In the genomic region with DNA sequence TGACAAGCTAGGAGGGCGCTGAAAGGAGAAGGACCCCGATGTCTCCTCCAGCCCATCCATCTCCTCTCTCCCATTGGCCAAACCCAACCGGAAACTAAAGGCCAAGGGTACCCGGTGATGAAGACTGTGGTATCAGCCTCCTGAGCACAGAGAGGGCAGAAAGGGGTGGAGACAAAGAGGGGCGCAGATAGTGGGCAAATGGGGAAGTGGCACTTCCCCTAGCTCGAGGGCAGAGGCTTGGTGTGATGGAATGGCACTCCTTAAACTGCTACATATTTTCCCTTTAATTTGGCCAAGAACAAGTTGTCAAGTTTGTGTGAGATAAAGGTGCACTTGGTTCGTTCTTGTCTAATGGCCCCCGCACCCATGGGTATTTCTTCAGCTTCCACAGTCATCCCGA, we compare ENCODE assay signal across 19 cellular contexts.
"Had no signal": no experiment of that assay in that cellular context is flagged by ENCODE, and none has a peak within 500 bp of the region (broad histone marks: within the 10 kb centered on the region; RNA-seq: fewer than 3 reads in every experiment).

No MANE protein-coding gene starts in this region.

- H3K9ac ChIP-seq: neural progenitor cell, parathyroid adenoma had no signal

- H3K4me3 ChIP-seq: adrenal gland, left ventricle myocardium inferior, neural progenitor cell, stomach, thoracic aorta had no signal

- H2AFZ ChIP-seq: neural progenitor cell, parathyroid adenoma had no signal

- H3K9me3 ChIP-seq: adrenal gland, left ventricle myocardium inferior, stomach, thoracic aorta had no signal

- H3K27me3 Mint-ChIP-seq: activated CD4-positive, alpha-beta memory T cell treated with anti-CD3 and anti-CD28 coated beads, Interleukin-2, amount 10 ng/mL, durations not matched to agents 7 days and 5 days; effector memory CD8-positive, alpha-beta T cell had no signal

- H3K4me1 Mint-ChIP-seq: neural progenitor cell had no signal

- H3K4me1 ChIP-seq: adrenal gland, left ventricle myocardium inferior, neural progenitor cell, parathyroid adenoma had no signal

- H3K27me3 ChIP-seq: adrenal gland, neural progenitor cell, stomach had no signal

- H3K36me3 ChIP-seq: neural progenitor cell had no signal

- H3K27ac ChIP-seq: adrenal gland, epithelial cell of prostate, left ventricle myocardium inferior, neural progenitor cell, parathyroid adenoma, stomach, thoracic aorta had no signal

- H3K4me3 Mint-ChIP-seq: activated CD4-positive, alpha-beta memory T cell treated with anti-CD3 and anti-CD28 coated beads, Interleukin-2, amount 10 ng/mL, durations not matched to agents 7 days and 5 days; effector memory CD8-positive, alpha-beta T cell; neural progenitor cell had no signal

- DNase-seq: activated CD4-positive, alpha-beta memory T cell treated with anti-CD3 and anti-CD28 coated beads, Interleukin-2, amount 10 ng/mL, durations not matched to agents 7 days and 5 days; activated CD4-positive, alpha-beta T cell treated with anti-CD3 and anti-CD28 coated beads for 1 hour; activated naive CD4-positive, alpha-beta T cell; adrenal gland; caudate nucleus; cortex of kidney; effector memory CD8-positive, alpha-beta T cell; kidney; left ventricle myocardium inferior; mesendoderm; retina; stimulated activated CD4-positive, alpha-beta T cell treated with anti-CD3 and anti-CD28 coated beads, Interleukin-15, amount 100 ng/mL, for 24 hours; stimulated activated CD4-positive, alpha-beta T cell treated with anti-CD3 and anti-CD28 coated beads, Interleukin-4, amount 100 ng/mL, for 24 hours; stomach; T-helper 2 cell had no signal

- ATAC-seq: effector memory CD8-positive, alpha-beta T cell had no signal

- H3K4me2 ChIP-seq: neural progenitor cell had no signal

- H3K9me3 Mint-ChIP-seq: activated CD4-positive, alpha-beta memory T cell treated with anti-CD3 and anti-CD28 coated beads, Interleukin-2, amount 10 ng/mL, durations not matched to agents 7 days and 5 days; effector memory CD8-positive, alpha-beta T cell had no signal

- H3K27ac Mint-ChIP-seq: neural progenitor cell had no signal
